ENCODE assay signal across 11 cellular contexts in genomic region chr11:64343740-64344133, GRCh38. TPM values are rescaled to one million over a fixed set of nuclear protein-coding genes. Genes with fewer than 3 reads are reported as not detected.
DNase-seq lines count a peak whose midpoint lies in the region; ATAC-seq and TF ChIP-seq lines count a peak whose summit lies in the region.
"Had no signal": no experiment of that assay in that cellular context is flagged by ENCODE, and none has a peak within 500 bp of the region (broad histone marks: within the 10 kb centered on the region; RNA-seq: fewer than 3 reads in every experiment).

No MANE protein-coding gene starts in this region.

- H3K4me3 Mint-ChIP-seq in activated CD4-positive, alpha-beta T cell treated with anti-CD3 and anti-CD28 coated beads for 36 hours = no peak overlapping the region
- H3K4me3 Mint-ChIP-seq in activated CD4-positive, alpha-beta T cell treated with anti-CD3 and anti-CD28 coated beads, Interleukin-2, amount 10 ng/mL, durations not matched to agents 7 days and 5 days = no peak overlapping the region
- H3K4me3 Mint-ChIP-seq in endodermal cell = no peak overlapping the region
- no peak overlapping the region for H3K4me3 Mint-ChIP-seq in activated T-helper 17 cell treated with anti-CD3 and anti-CD28 coated beads, Interleukin-2, amount 50 U/mL, for 72 hours

- WGBS in endodermal cell (ENCODE audit: insufficient coverage in 1 of 2, insufficient read length in 1 of 2), 2 experiments = 80 to 100% methylated on average over 2 to 10 of the region's 10 CpGs
- WGBS in esophagus muscularis mucosa = 68% methylated on average over 7 of the region's 10 CpGs

- no peaks in the 10 kb centered on the region for H3K4me1 ChIP-seq in endodermal cell (ENCODE audit: control insufficient read depth, insufficient read depth, low read length)
- H3K4me1 ChIP-seq in esophagus muscularis mucosa = peaks cover 7 to 33% (median 26%) of the 10 kb centered on the region in 4 donors

- peak; percentile 46 for DNase-seq in activated CD4-positive, alpha-beta T cell treated with anti-CD3 and anti-CD28 coated beads for 36 hours
- no peak for DNase-seq in activated CD4-positive, alpha-beta T cell treated with anti-CD3 and anti-CD28 coated beads, Interleukin-2, amount 10 ng/mL, durations not matched to agents 7 days and 5 days
- peak; percentile 68 for DNase-seq in NCI-H69 (lab: John Stamatoyannopoulos, UW)
- peak; percentile 85 for DNase-seq in endodermal cell
- DNase-seq in retinal pigment epithelial cell (ENCODE audit: low read depth) = no peak
- no peak for DNase-seq in esophagus muscularis mucosa (ENCODE audit: extremely low spot score)
- no peak for DNase-seq in middle frontal gyrus (ENCODE audit: extremely low spot score, low spot score)
- DNase-seq: kidney, NCI-H2227 treated with DMSO at 0.1 percent for 48 hours had no signal

- CTCF ChIA-PET in activated CD4-positive, alpha-beta T cell treated with anti-CD3 and anti-CD28 coated beads for 36 hours (lab: Charles Lee) = interaction anchor here (0.7 to 1.8 kb wide), 3 partner anchors 13 to 42 kb away, joined by 3 to 6 read pairs (median 5); partner anchors contain the start of genes PRDX5 and TRMT112
- CTCF ChIA-PET in activated CD4-positive, alpha-beta T cell treated with anti-CD3 and anti-CD28 coated beads, Interleukin-2, amount 10 ng/mL, durations not matched to agents 7 days and 5 days (lab: Charles Lee) = interaction anchor here (0.7 to 3.5 kb wide), 7 partner anchors 9 to 91 kb away, joined by 3 to 29 read pairs (median 6); partner anchors contain the start of genes PRDX5 and TRMT112

- TF ChIP-seq CTCF in endodermal cell (conservative IDR thresholded peaks at IDR 0.05) (peak; percentile 70), retinal pigment epithelial cell (conservative IDR thresholded peaks at IDR 0.05; ENCODE audit: low read depth, low read length) (peak; percentile 32), esophagus muscularis mucosa (IDR thresholded peaks at IDR 0.05) (peak in 1 of 3 experiments; percentile 29)

- H3K36me3 Mint-ChIP-seq in activated CD4-positive, alpha-beta T cell treated with anti-CD3 and anti-CD28 coated beads for 36 hours (ENCODE audit: low read depth) = peaks cover 25% of the 10 kb centered on the region
- H3K36me3 Mint-ChIP-seq in activated CD4-positive, alpha-beta T cell treated with anti-CD3 and anti-CD28 coated beads, Interleukin-2, amount 10 ng/mL, durations not matched to agents 7 days and 5 days (ENCODE audit: low read depth) = peaks cover 19% of the 10 kb centered on the region
- H3K36me3 Mint-ChIP-seq in endodermal cell (ENCODE audit: low read depth) = peaks cover 3% of the 10 kb centered on the region
- peaks cover 59% of the 10 kb centered on the region for H3K36me3 Mint-ChIP-seq in activated T-helper 17 cell treated with anti-CD3 and anti-CD28 coated beads, Interleukin-2, amount 50 U/mL, for 72 hours (ENCODE audit: low read depth)

- H3K4me1 Mint-ChIP-seq in activated CD4-positive, alpha-beta T cell treated with anti-CD3 and anti-CD28 coated beads for 36 hours = peaks cover 28% of the 10 kb centered on the region
- peaks cover 37% of the 10 kb centered on the region for H3K4me1 Mint-ChIP-seq in activated CD4-positive, alpha-beta T cell treated with anti-CD3 and anti-CD28 coated beads, Interleukin-2, amount 10 ng/mL, durations not matched to agents 7 days and 5 days
- peaks cover 7% of the 10 kb centered on the region for H3K4me1 Mint-ChIP-seq in endodermal cell
- H3K4me1 Mint-ChIP-seq in activated T-helper 17 cell treated with anti-CD3 and anti-CD28 coated beads, Interleukin-2, amount 50 U/mL, for 72 hours = peaks cover 8% of the 10 kb centered on the region

- H3K27me3 ChIP-seq in endodermal cell (ENCODE audit: control insufficient read depth, insufficient read depth, low read length, poor library complexity, severe bottlenecking) (no peaks in the 10 kb centered on the region), esophagus muscularis mucosa (no peaks in the 10 kb centered on the region)

- H3K36me3 ChIP-seq in endodermal cell (ENCODE audit: control insufficient read depth, insufficient read depth, low read length) = no peaks in the 10 kb centered on the region
- H3K36me3 ChIP-seq in esophagus muscularis mucosa = no peaks in the 10 kb centered on the region

- POLR2A ChIA-PET in activated CD4-positive, alpha-beta T cell treated with anti-CD3 and anti-CD28 coated beads for 36 hours (lab: Charles Lee) = interaction anchor here (0.7 kb wide), 1 partner anchor 413 kb away, joined by 4 read pairs; no protein-coding TSS in a partner anchor
- POLR2A ChIA-PET in activated CD4-positive, alpha-beta T cell treated with anti-CD3 and anti-CD28 coated beads, Interleukin-2, amount 10 ng/mL, durations not matched to agents 7 days and 5 days (lab: Charles Lee) = no interaction called here

- no peak overlapping the region for H3K9ac ChIP-seq in endodermal cell (ENCODE audit: extremely low read depth, low read length, poor library complexity, severe bottlenecking)

- H3K4me3 ChIP-seq in endodermal cell (ENCODE audit: low read length) (no peak overlapping the region), retinal pigment epithelial cell (ENCODE audit: low read length) (no peak overlapping the region), esophagus muscularis mucosa (no peak overlapping the region)

- ATAC-seq in activated CD4-positive, alpha-beta T cell treated with anti-CD3 and anti-CD28 coated beads for 36 hours = no peak
- no peak for ATAC-seq in activated T-helper 17 cell treated with anti-CD3 and anti-CD28 coated beads, Interleukin-2, amount 50 U/mL, for 72 hours (replicated peaks)

- no peak for TF ChIP-seq EP300 in esophagus muscularis mucosa (IDR thresholded peaks at IDR 0.05)

- H3K9me3 ChIP-seq in endodermal cell (ENCODE audit: control insufficient read depth, low read length) (no peaks in the 10 kb centered on the region), esophagus muscularis mucosa (no peaks in the 10 kb centered on the region)

- intact Hi-C loops in activated CD4-positive, alpha-beta T cell treated with anti-CD3 and anti-CD28 coated beads for 36 hours (cut with DNase I, micrococcal nuclease) = loop anchor here (2.0 to 10.0 kb wide), 3 partner anchors 15 to 771 kb away; partner anchors contain the start of genes ESRRA (in 1 of the 2), RPS6KA4 (in 1 of the 2), TM7SF2 (in 1 of the 2) and ZNHIT2 (in 1 of the 2)
- intact Hi-C loops in esophagus muscularis mucosa (cut with DNase I) = no loop called here

- H3K9me3 Mint-ChIP-seq in activated CD4-positive, alpha-beta T cell treated with anti-CD3 and anti-CD28 coated beads for 36 hours (ENCODE audit: low read depth) = no peaks in the 10 kb centered on the region
- H3K9me3 Mint-ChIP-seq in activated CD4-positive, alpha-beta T cell treated with anti-CD3 and anti-CD28 coated beads, Interleukin-2, amount 10 ng/mL, durations not matched to agents 7 days and 5 days = no peaks in the 10 kb centered on the region
- no peaks in the 10 kb centered on the region for H3K9me3 Mint-ChIP-seq in endodermal cell
- no peaks in the 10 kb centered on the region for H3K9me3 Mint-ChIP-seq in activated T-helper 17 cell treated with anti-CD3 and anti-CD28 coated beads, Interleukin-2, amount 50 U/mL, for 72 hours

- no peaks in the 10 kb centered on the region for H3K27me3 Mint-ChIP-seq in activated CD4-positive, alpha-beta T cell treated with anti-CD3 and anti-CD28 coated beads for 36 hours
- no peaks in the 10 kb centered on the region for H3K27me3 Mint-ChIP-seq in activated CD4-positive, alpha-beta T cell treated with anti-CD3 and anti-CD28 coated beads, Interleukin-2, amount 10 ng/mL, durations not matched to agents 7 days and 5 days
- peaks cover 13% of the 10 kb centered on the region for H3K27me3 Mint-ChIP-seq in endodermal cell (ENCODE audit: insufficient read depth)
- no peaks in the 10 kb centered on the region for H3K27me3 Mint-ChIP-seq in activated T-helper 17 cell treated with anti-CD3 and anti-CD28 coated beads, Interleukin-2, amount 50 U/mL, for 72 hours

- TF ChIP-seq POLR2A in esophagus muscularis mucosa (IDR thresholded peaks at IDR 0.05; ENCODE audit: low read depth) = no peak

- H3K27ac ChIP-seq in endodermal cell (ENCODE audit: low read depth, low read length) (no peak overlapping the region), esophagus muscularis mucosa (replicated peaks in 1 of 4) (no peak overlapping the region)
- H3K27ac ChIP-seq: C4-2B had no signal

- H3K27ac Mint-ChIP-seq in activated CD4-positive, alpha-beta T cell treated with anti-CD3 and anti-CD28 coated beads for 36 hours = no peak overlapping the region
- no peak overlapping the region for H3K27ac Mint-ChIP-seq in activated CD4-positive, alpha-beta T cell treated with anti-CD3 and anti-CD28 coated beads, Interleukin-2, amount 10 ng/mL, durations not matched to agents 7 days and 5 days
- no peak overlapping the region for H3K27ac Mint-ChIP-seq in endodermal cell
- no peak overlapping the region for H3K27ac Mint-ChIP-seq in activated T-helper 17 cell treated with anti-CD3 and anti-CD28 coated beads, Interleukin-2, amount 50 U/mL, for 72 hours

RNA-seq across cellular contexts. Expression of gene CCDC88B, which starts 3.7 kb away (rescaled TPM):
- 10 to 100 TPM; 58.4 to 71.3 TPM for total RNA-seq in activated CD4-positive, alpha-beta T cell treated with anti-CD3 and anti-CD28 coated beads for 36 hours
- 100 to 1,000 TPM; 103 to 127 TPM for total RNA-seq in activated CD4-positive, alpha-beta T cell treated with anti-CD3 and anti-CD28 coated beads, Interleukin-2, amount 10 ng/mL, durations not matched to agents 7 days and 5 days
- total RNA-seq in endodermal cell (10 to 100 TPM; 14.2 to 15.2 TPM), esophagus muscularis mucosa (10 to 100 TPM in 1 of 4 donors, 1 to 10 TPM in 3; 7.0 to 12.5 (median 8.2) TPM)
- polyA plus RNA-seq in endodermal cell (2013, experiment 1 of 2) = 5.3 TPM
- 4.5 TPM for polyA plus RNA-seq in endodermal cell (2013, experiment 2 of 2)
- 100 to 1,000 TPM; 120 to 125 TPM for total RNA-seq in activated T-helper 17 cell treated with anti-CD3 and anti-CD28 coated beads, Interleukin-2, amount 50 U/mL, for 72 hours

RNA-seq across cellular contexts. Expression of gene RPS6KA4, which starts 15.2 kb away (rescaled TPM):
- total RNA-seq in activated CD4-positive, alpha-beta T cell treated with anti-CD3 and anti-CD28 coated beads for 36 hours = 10 to 100 TPM; 22.0 to 30.2 TPM
- total RNA-seq in activated CD4-positive, alpha-beta T cell treated with anti-CD3 and anti-CD28 coated beads, Interleukin-2, amount 10 ng/mL, durations not matched to agents 7 days and 5 days = 10 to 100 TPM; 31.0 to 43.0 TPM
- total RNA-seq in endodermal cell = 10 to 100 TPM; 13.5 to 14.5 TPM
- polyA plus RNA-seq in endodermal cell (2013, experiment 1 of 2) = 10.2 TPM
- 9.9 TPM for polyA plus RNA-seq in endodermal cell (2013, experiment 2 of 2)
- total RNA-seq in esophagus muscularis mucosa = 10 to 100 TPM; 19.1 to 36.1 (median 26.0) TPM
- 10 to 100 TPM; 14.8 to 33.3 TPM for total RNA-seq in activated T-helper 17 cell treated with anti-CD3 and anti-CD28 coated beads, Interleukin-2, amount 50 U/mL, for 72 hours

RNA-seq across cellular contexts. Expression of gene PRDX5, which starts 25.8 kb away (rescaled TPM):
- total RNA-seq in activated CD4-positive, alpha-beta T cell treated with anti-CD3 and anti-CD28 coated beads for 36 hours = 100 to 1,000 TPM; 110 to 142 TPM
- 100 to 1,000 TPM in 1 of 2 experiments, 10 to 100 TPM in 1; 97.4 to 106 TPM for total RNA-seq in activated CD4-positive, alpha-beta T cell treated with anti-CD3 and anti-CD28 coated beads, Interleukin-2, amount 10 ng/mL, durations not matched to agents 7 days and 5 days
- total RNA-seq in endodermal cell = 100 to 1,000 TPM; 235 to 289 TPM
- 188 TPM for polyA plus RNA-seq in endodermal cell (2013, experiment 1 of 2)
- 181 TPM for polyA plus RNA-seq in endodermal cell (2013, experiment 2 of 2)
- 100 to 1,000 TPM; 144 to 178 (median 155) TPM for total RNA-seq in esophagus muscularis mucosa
- 100 to 1,000 TPM; 124 to 164 TPM for total RNA-seq in activated T-helper 17 cell treated with anti-CD3 and anti-CD28 coated beads, Interleukin-2, amount 50 U/mL, for 72 hours

RNA-seq across cellular contexts. Expression of gene TRMT112, which starts 26.4 kb away (rescaled TPM):
- total RNA-seq in activated CD4-positive, alpha-beta T cell treated with anti-CD3 and anti-CD28 coated beads for 36 hours = 100 to 1,000 TPM; 185 to 243 TPM
- 100 to 1,000 TPM; 160 to 171 TPM for total RNA-seq in activated CD4-positive, alpha-beta T cell treated with anti-CD3 and anti-CD28 coated beads, Interleukin-2, amount 10 ng/mL, durations not matched to agents 7 days and 5 days
- total RNA-seq in endodermal cell = 100 to 1,000 TPM; 265 to 352 TPM
- 224 TPM for polyA plus RNA-seq in endodermal cell (2013, experiment 1 of 2)
- 197 TPM for polyA plus RNA-seq in endodermal cell (2013, experiment 2 of 2)
- total RNA-seq in esophagus muscularis mucosa = 100 to 1,000 TPM; 202 to 281 (median 212) TPM
- total RNA-seq in activated T-helper 17 cell treated with anti-CD3 and anti-CD28 coated beads, Interleukin-2, amount 50 U/mL, for 72 hours = 100 to 1,000 TPM; 157 to 218 TPM

RNA-seq across cellular contexts. Expression of gene ESRRA, which starts 38.4 kb away (rescaled TPM):
- total RNA-seq in activated CD4-positive, alpha-beta T cell treated with anti-CD3 and anti-CD28 coated beads for 36 hours = 10 to 100 TPM; 19.0 to 29.6 TPM
- total RNA-seq in activated CD4-positive, alpha-beta T cell treated with anti-CD3 and anti-CD28 coated beads, Interleukin-2, amount 10 ng/mL, durations not matched to agents 7 days and 5 days = 10 to 100 TPM; 24.8 to 32.0 TPM
- total RNA-seq in endodermal cell = 10 to 100 TPM; 22.8 to 34.5 TPM
- polyA plus RNA-seq in endodermal cell (2013, experiment 1 of 2) = 20.0 TPM
- polyA plus RNA-seq in endodermal cell (2013, experiment 2 of 2) = 17.8 TPM
- 10 to 100 TPM; 63.5 to 95.8 (median 76.1) TPM for total RNA-seq in esophagus muscularis mucosa
- total RNA-seq in activated T-helper 17 cell treated with anti-CD3 and anti-CD28 coated beads, Interleukin-2, amount 50 U/mL, for 72 hours = 10 to 100 TPM; 31.2 to 55.7 TPM

Comparison
In these comparisons a context has a peak if more than half of its experiments do, and no peak if none do; other contexts are left out.
1. DNase-seq: peak in activated CD4-positive, alpha-beta T cell treated with anti-CD3 and anti-CD28 coated beads for 36 hours (single experiment), NCI-H69 (single experiment) and endodermal cell (single experiment); none in activated CD4-positive, alpha-beta T cell treated with anti-CD3 and anti-CD28 coated beads, Interleukin-2, amount 10 ng/mL, durations not matched to agents 7 days and 5 days (single experiment), retinal pigment epithelial cell (single experiment), esophagus muscularis mucosa (single experiment) and middle frontal gyrus (single experiment).